ENCODE assay signal across 1 cellular context in the genomic region with DNA sequence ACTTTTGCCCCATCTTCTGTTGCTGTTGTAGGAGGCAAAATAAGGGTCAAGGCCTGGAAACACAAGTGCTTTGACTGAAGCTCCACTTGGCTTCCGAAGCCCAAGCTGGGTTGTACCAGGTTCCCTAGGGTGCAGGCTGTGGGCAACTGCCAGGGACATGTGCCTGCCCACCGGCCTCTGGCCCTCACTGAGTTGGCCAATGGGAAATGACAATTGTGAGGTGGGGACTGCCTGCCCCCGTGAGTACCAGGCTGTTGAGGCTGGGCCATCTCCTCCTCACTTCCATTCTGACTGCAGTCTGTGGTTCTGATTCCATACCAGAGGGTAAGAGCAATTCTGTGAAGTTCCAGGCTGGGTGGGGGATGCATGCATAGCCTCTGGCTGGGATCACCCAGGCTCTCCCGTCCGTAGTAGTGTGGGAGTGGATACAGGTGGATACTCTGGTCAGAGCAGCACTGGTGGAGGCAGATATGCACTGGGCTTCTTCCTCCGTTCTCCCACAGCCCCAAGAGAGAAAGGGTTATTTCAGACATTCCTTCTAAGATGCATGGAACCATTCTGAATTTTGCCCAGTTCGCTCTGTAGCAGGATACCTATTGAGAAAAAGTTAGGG.
TF ChIP-seq lines count a peak whose summit lies in the region.

A gene (plus strand): TSS at position 285 of the 613 bp plus-strand sequence. CDS start 10,349 bp downstream, outside the sequence.

TF ChIP-seq in HepG2, 621 proteins besides CTCF, POLR2A, EP300 and RAD21:
- no peak for TF ChIP-seq ZNF326 (CRISPR knock-in tag; IDR thresholded peaks at IDR 0.05; ENCODE audit: borderline replicate concordance)
- TF ChIP-seq ZIK1 (CRISPR knock-in tag; IDR thresholded peaks at IDR 0.05; ENCODE audit: borderline replicate concordance, low read depth), result no peak
- no peak for TF ChIP-seq SMC3 (IDR thresholded peaks at IDR 0.05; ENCODE audit: low read length)
- TF ChIP-seq RARA (CRISPR knock-in tag; IDR thresholded peaks at IDR 0.05), result peak; percentile 29; the same call in 1 of the 2 replicates
- no peak for TF ChIP-seq ZFP62 (CRISPR knock-in tag; IDR thresholded peaks at IDR 0.05)
- TF ChIP-seq ATF7-NPFF (CRISPR knock-in tag; IDR thresholded peaks at IDR 0.05; ENCODE audit: low read depth), result no peak
- TF ChIP-seq, protein P1, sequence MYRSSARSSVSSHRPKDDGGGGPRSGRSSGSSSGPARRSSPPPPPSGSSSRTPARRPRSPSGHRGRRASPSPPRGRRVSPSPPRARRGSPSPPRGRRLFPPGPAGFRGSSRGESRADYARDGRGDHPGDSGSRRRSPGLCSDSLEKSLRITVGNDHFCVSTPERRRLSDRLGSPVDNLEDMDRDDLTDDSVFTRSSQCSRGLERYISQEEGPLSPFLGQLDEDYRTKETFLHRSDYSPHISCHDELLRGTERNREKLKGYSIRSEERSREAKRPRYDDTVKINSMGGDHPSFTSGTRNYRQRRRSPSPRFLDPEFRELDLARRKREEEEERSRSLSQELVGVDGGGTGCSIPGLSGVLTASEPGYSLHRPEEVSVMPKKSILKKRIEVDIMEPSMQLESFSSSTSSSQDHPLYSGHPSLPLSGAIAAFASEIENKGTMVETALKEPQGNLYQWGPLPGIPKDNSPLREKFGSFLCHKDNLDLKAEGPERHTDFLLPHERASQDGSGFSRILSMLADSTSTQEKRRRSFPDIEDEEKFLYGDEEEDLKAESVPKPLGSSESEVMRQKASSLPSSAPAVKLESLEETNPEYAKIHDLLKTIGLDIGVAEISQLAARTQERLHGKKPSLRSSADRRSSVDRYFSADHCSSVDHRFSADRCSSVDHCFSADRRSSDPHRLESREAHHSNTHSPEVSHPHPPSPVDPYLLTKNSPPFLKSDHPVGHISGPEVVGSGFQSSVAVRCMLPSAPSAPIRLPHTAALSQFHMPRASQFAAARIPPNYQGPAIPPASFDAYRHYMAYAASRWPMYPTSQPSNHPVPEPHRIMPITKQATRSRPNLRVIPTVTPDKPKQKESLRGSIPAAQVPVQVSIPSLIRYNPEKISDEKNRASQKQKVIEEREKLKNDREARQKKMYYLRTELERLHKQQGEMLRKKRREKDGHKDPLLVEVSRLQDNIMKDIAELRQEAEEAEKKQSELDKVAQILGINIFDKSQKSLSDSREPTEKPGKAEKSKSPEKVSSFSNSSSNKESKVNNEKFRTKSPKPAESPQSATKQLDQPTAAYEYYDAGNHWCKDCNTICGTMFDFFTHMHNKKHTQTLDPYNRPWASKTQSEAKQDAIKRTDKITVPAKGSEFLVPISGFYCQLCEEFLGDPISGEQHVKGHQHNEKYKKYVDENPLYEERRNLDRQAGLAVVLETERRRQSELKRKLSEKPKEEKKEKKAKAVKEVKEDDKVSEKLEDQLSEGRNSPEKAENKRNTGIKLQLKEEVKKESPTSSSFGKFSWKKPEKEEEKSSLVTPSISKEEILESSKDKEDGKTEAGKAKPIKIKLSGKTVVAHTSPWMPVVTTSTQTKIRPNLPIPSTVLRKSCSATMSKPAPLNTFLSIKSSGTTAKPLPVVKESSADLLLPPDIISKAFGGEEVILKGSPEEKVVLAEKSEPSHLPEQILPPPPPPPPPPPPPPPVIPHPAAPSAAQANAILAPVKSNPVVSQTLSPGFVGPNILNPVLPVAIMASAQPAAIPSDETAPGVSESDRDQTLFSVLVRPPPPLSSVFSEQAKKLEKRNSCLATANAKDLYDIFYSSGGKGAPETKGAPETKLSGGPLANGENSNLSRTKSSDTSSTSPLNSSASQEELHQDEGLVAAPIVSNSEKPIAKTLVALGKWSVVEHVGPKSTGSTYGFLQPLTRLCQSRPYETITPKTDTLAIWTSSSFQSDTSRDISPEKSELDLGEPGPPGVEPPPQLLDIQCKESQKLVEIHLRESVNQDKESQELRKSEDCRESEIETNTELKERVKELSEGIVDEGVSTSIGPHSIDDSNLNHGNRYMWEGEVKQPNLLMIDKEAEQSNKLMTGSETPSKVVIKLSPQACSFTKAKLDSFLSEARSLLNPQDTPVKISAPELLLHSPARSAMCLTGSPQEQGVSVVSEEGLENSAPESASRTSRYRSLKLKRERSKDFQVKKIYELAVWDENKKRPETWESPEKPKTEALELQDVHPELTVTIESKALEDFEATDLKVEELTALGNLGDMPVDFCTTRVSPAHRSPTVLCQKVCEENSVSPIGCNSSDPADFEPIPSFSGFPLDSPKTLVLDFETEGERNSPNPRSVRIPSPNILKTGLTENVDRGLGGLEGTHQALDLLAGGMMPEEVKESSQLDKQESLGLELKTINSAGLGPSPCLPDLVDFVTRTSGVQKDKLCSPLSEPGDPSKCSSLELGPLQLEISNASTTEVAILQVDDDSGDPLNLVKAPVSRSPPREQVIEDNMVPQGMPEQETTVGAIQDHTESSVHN (CRISPR knock-in tag; IDR thresholded peaks at IDR 0.05), result no peak
- no peak for TF ChIP-seq NPAS2 (CRISPR knock-in tag; IDR thresholded peaks at IDR 0.05; ENCODE audit: borderline replicate concordance)
- no peak for TF ChIP-seq ZNF292 (CRISPR knock-in tag; IDR thresholded peaks at IDR 0.05; ENCODE audit: borderline replicate concordance, low read depth)
- no peak for TF ChIP-seq ETV6 (CRISPR knock-in tag; conservative IDR thresholded peaks at IDR 0.05)
- no peak for TF ChIP-seq ZNF234 (CRISPR knock-in tag; conservative IDR thresholded peaks at IDR 0.05)
- TF ChIP-seq, protein P2, sequence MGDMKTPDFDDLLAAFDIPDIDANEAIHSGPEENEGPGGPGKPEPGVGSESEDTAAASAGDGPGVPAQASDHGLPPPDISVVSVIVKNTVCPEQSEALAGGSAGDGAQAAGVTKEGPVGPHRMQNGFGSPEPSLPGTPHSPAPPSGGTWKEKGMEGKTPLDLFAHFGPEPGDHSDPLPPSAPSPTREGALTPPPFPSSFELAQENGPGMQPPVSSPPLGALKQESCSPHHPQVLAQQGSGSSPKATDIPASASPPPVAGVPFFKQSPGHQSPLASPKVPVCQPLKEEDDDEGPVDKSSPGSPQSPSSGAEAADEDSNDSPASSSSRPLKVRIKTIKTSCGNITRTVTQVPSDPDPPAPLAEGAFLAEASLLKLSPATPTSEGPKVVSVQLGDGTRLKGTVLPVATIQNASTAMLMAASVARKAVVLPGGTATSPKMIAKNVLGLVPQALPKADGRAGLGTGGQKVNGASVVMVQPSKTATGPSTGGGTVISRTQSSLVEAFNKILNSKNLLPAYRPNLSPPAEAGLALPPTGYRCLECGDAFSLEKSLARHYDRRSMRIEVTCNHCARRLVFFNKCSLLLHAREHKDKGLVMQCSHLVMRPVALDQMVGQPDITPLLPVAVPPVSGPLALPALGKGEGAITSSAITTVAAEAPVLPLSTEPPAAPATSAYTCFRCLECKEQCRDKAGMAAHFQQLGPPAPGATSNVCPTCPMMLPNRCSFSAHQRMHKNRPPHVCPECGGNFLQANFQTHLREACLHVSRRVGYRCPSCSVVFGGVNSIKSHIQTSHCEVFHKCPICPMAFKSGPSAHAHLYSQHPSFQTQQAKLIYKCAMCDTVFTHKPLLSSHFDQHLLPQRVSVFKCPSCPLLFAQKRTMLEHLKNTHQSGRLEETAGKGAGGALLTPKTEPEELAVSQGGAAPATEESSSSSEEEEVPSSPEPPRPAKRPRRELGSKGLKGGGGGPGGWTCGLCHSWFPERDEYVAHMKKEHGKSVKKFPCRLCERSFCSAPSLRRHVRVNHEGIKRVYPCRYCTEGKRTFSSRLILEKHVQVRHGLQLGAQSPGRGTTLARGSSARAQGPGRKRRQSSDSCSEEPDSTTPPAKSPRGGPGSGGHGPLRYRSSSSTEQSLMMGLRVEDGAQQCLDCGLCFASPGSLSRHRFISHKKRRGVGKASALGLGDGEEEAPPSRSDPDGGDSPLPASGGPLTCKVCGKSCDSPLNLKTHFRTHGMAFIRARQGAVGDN (CRISPR knock-in tag; IDR thresholded peaks at IDR 0.05), result peak; percentile 22; the same call in 1 of the 2 replicates
- no peak for TF ChIP-seq MXD4 (CRISPR knock-in tag; IDR thresholded peaks at IDR 0.05)
- TF ChIP-seq ZNF530 (CRISPR knock-in tag; IDR thresholded peaks at IDR 0.05; ENCODE audit: low read depth), result no peak
